In genomic region chr2:50514881-50515280, GRCh38 we compare ENCODE assay signal across 21 cellular contexts.
DNase-seq lines count a peak whose midpoint lies in the region; ATAC-seq, FAIRE-seq and TF ChIP-seq lines count a peak whose summit lies in the region.
"Had no signal": no experiment of that assay in that cellular context is flagged by ENCODE, and none has a peak within 500 bp of the region (broad histone marks: within the 10 kb centered on the region; RNA-seq: fewer than 3 reads in every experiment).

No MANE protein-coding gene starts in this region.

- CTCF ChIA-PET in HEK293 (lab: Yijun Ruan, JAX), result interaction anchor here (1.8 kb wide), 1 partner anchor 14 kb away, joined by 5 read pairs; no protein-coding TSS in a partner anchor

- no peaks in the 10 kb centered on the region for H3K4me1 ChIP-seq in HEK293 (ENCODE audit: control insufficient read depth, insufficient read depth, low read length)
- H3K4me1 ChIP-seq in iPS DF 6.9 (ENCODE audit: control insufficient read depth, insufficient read depth, low read length), result no peaks in the 10 kb centered on the region
- H3K4me1 ChIP-seq: colonic mucosa, parathyroid adenoma, tibial artery had no signal

- DNase-seq in DMS 273 (lab: John Stamatoyannopoulos, UW; ENCODE audit: unreplicated experiment) (peak; percentile 81), NCI-H524 treated with DMSO at 0.1 percent for 48 hours (lab: John Stamatoyannopoulos, UW) (peak; percentile 64), iPS DF 6.9 (ENCODE audit: low read depth, low spot score) (peak; percentile 31), D721Med (ENCODE audit: insufficient read length, low spot score) (no peak), GM19238 (ENCODE audit: insufficient read length, low spot score) (no peak)
- DNase-seq: activated CD8-positive, alpha-beta memory T cell treated with anti-CD3 and anti-CD28 coated beads for 24 hours; activated naive CD8-positive, alpha-beta T cell treated with anti-CD3 and anti-CD28 coated beads for 36 hours; CD8-positive, alpha-beta memory T cell; colonic mucosa; hippocampal formation; kidney glomerular epithelial cell; naive thymus-derived CD4-positive, alpha-beta T cell; NK-92 treated with Interleukin-12 subunit alpha and Interleukin-12 subunit beta, amount 100 ng/mL, for 24 hours; stimulated activated naive CD4-positive, alpha-beta T cell treated with Interleukin-2 at 50 U/mL for 16 hours; tibial artery had no signal

- no peak overlapping the region for H3K4me3 ChIP-seq in HEK293 (ENCODE audit: low read depth, low read length)
- H3K4me3 ChIP-seq in iPS DF 6.9 (ENCODE audit: low read length), result no peak overlapping the region
- H3K4me3 ChIP-seq: colonic mucosa, SK-N-MC, tibial artery had no signal

- H3K27ac ChIP-seq in HEK293 (ENCODE audit: extremely low read depth, low read depth, low read length) (no peak overlapping the region), iPS DF 6.9 (ENCODE audit: low read length) (no peak overlapping the region)
- H3K27ac ChIP-seq: colonic mucosa, parathyroid adenoma, SK-N-MC, tibial artery had no signal

- TF ChIP-seq CTCF in HEK293 (tag by site-specific recombination; IDR thresholded peaks at IDR 0.05) (no peak), D721Med (IDR thresholded peaks at IDR 0.05; ENCODE audit: insufficient read depth, missing control alignments) (no peak)

- no peak for FAIRE-seq in D721Med (lab: Jason Lieb, UNC)
- FAIRE-seq: endometrium had no signal

- H3K36me3 ChIP-seq in HEK293 (ENCODE audit: control insufficient read depth in 2 of 2, insufficient read depth in 1 of 2, low read length in 2 of 2), result no peaks in the 10 kb centered on the region
- H3K36me3 ChIP-seq in iPS DF 6.9 (ENCODE audit: control insufficient read depth, insufficient read depth, low read length), result no peaks in the 10 kb centered on the region
- H3K36me3 ChIP-seq: colonic mucosa, tibial artery had no signal

- no peaks in the 10 kb centered on the region for H3K27me3 ChIP-seq in iPS DF 6.9 (ENCODE audit: control insufficient read depth, insufficient read depth, low read length)
- H3K27me3 ChIP-seq: colonic mucosa, tibial artery had no signal

- ATAC-seq in HG02763 (IDR thresholded peaks at IDR 0.05; ENCODE audit: unreplicated experiment), result no peak
- ATAC-seq: naive thymus-derived CD4-positive, alpha-beta T cell; sciatic nerve had no signal

- POLR2A ChIA-PET in HEK293 (lab: Yijun Ruan, JAX), result no interaction called here

- H3K9me3 ChIP-seq in HEK293 (ENCODE audit: control insufficient read depth, insufficient read depth, low read depth, low read length) (no peaks in the 10 kb centered on the region), iPS DF 6.9 (ENCODE audit: control insufficient read depth, insufficient read depth, low read length) (no peaks in the 10 kb centered on the region)
- H3K9me3 ChIP-seq: colonic mucosa, tibial artery had no signal

- no CpG with 5 or more reads among the region's 4 CpGs for WGBS in iPS DF 6.9 (ENCODE audit: insufficient coverage, insufficient read length)

TF ChIP-seq in HEK293, 187 proteins besides CTCF, POLR2A, EP300 and RAD21:
- 0 out of 2 replicates have a peak, but pooled peaks have one; percentile 19 for TF ChIP-seq TCF7L2 (IDR thresholded peaks at IDR 0.05; ENCODE audit: borderline replicate concordance, low read depth, low read length)
- TF ChIP-seq ZNF449 (tag by site-specific recombination; IDR thresholded peaks at IDR 0.05), result no peak

Comparison
In these comparisons a context has a peak if more than half of its experiments do, and no peak if none do; other contexts are left out.
1. DNase-seq: peak in DMS 273 (single experiment), NCI-H524 treated with DMSO at 0.1 percent for 48 hours (single experiment) and iPS DF 6.9 (single experiment); none in D721Med (single experiment) and GM19238 (single experiment).